ENCODE assay signal across 12 cellular contexts in genomic region chr1:96309783-96310182, GRCh38.
DNase-seq lines count a peak whose midpoint lies in the region; ATAC-seq and TF ChIP-seq lines count a peak whose summit lies in the region.
"Had no signal": no experiment of that assay in that cellular context is flagged by ENCODE, and none has a peak within 500 bp of the region (broad histone marks: within the 10 kb centered on the region; RNA-seq: fewer than 3 reads in every experiment).

No MANE protein-coding gene starts in this region.

- TF ChIP-seq POLR2A in right lobe of liver (IDR thresholded peaks at IDR 0.05): no peak

- no peak for TF ChIP-seq CTCF in astrocyte of the cerebellum (IDR thresholded peaks at IDR 0.05; ENCODE audit: low read depth, low read length, missing control alignments)
- no peak for TF ChIP-seq CTCF in right lobe of liver (IDR thresholded peaks at IDR 0.05)

- H3K27ac ChIP-seq in right lobe of liver: no peak overlapping the region

- in situ Hi-C loops in astrocyte of the cerebellum (cut with HindIII; ENCODE audit: low sequenced_read_pairs): no loop called here

- H3K36me3 ChIP-seq in MG63 (no peaks in the 10 kb centered on the region), right lobe of liver (no peaks in the 10 kb centered on the region)

- H3K9me3 ChIP-seq in MG63 (0 out of 2 replicates have a peak, but pooled peaks cover 2% of the 10 kb centered on the region), right lobe of liver (no peaks in the 10 kb centered on the region)
- H3K9me3 ChIP-seq: Caco-2 had no signal

- DNase-seq in AML-193 (lab: John Stamatoyannopoulos, UW): peak; percentile 68 to 81
- DNase-seq in MG63: peak; percentile 32
- peak; percentile 33 for DNase-seq in astrocyte of the cerebellum (ENCODE audit: low read depth)
- DNase-seq in right lobe of liver: peak in 2 of 3 donors; percentile 16 to 70
- DNase-seq in epidermal melanocyte (ENCODE audit: insufficient read length, low spot score): no peak
- no peak for DNase-seq in HPDE6-E6E7 (ENCODE audit: extremely low spot score)
- no peak for DNase-seq in retina
- DNase-seq: activated gamma-delta T cell treated with Interleukin-2 at 50 U/mL for 16 hours; Caco-2; effector CD4-positive, alpha-beta T cell; immature natural killer cell had no signal

- H3K27me3 ChIP-seq in MG63 (no peaks in the 10 kb centered on the region), right lobe of liver (no peaks in the 10 kb centered on the region)

- H3K4me3 ChIP-seq in MG63: no peak overlapping the region
- H3K4me3 ChIP-seq in astrocyte of the cerebellum (ENCODE audit: low read depth, low read length): no peak overlapping the region
- no peak overlapping the region for H3K4me3 ChIP-seq in right lobe of liver

- 39% methylated on average over 1 of the region's 1 CpG for WGBS in right lobe of liver (ENCODE audit: insufficient coverage, low coverage, low lambda C conversion rate, missing lambda C conversion rate)

- H3K4me1 ChIP-seq in right lobe of liver: no peaks in the 10 kb centered on the region
- H3K4me1 ChIP-seq: Caco-2 had no signal

- ATAC-seq in right lobe of liver (peak; percentile 82 to 97 (median 95)), GM19455 (IDR thresholded peaks at IDR 0.05; ENCODE audit: unreplicated experiment) (no peak)

- intact Hi-C loops in right lobe of liver (cut with DNase I): no loop called here

Comparison
In these comparisons a context has a peak if more than half of its experiments do, and no peak if none do; other contexts are left out.
1. DNase-seq: peak in AML-193 (2 of 2), MG63 (single experiment), astrocyte of the cerebellum (single experiment) and right lobe of liver (2 of 3); none in epidermal melanocyte (single experiment), HPDE6-E6E7 (single experiment) and retina (single experiment).